Comparison of ENCODE assay signal across 20 cellular contexts in the genomic region with DNA sequence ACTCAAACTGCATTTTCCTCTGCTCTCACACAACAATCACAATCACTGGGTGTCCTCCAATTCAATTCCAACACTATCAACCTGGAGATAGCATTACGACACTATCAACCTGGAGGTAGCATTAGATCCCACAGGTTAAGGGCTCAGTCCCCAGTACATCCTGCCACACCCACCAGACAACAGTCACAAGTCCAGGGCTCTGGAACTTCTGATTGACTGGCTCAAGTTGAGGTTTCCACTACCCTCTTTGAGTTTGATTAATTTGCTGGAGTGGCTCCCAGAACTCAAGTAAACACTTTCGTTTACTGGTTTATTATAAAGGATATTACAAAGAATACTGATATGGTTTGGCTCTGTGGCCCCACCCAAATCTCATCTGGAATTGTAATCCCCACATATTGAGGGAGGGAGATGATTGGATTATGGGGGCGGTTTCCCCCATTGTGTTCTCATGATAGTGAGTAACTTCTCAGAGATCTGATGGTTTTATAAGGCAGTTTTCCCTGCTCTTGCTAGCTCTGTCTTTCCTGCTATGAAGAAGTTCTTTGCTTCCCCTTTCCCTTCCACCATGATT. TPM values are rescaled to one million over a fixed set of nuclear protein-coding genes. Genes with fewer than 3 reads are reported as not detected.
DNase-seq lines count a peak whose midpoint lies in the region; ATAC-seq and TF ChIP-seq lines count a peak whose summit lies in the region.
"Had no signal": no experiment of that assay in that cellular context is flagged by ENCODE, and none has a peak within 500 bp of the region (broad histone marks: within the 10 kb centered on the region; RNA-seq: fewer than 3 reads in every experiment).

No MANE protein-coding gene starts in this region.

- H2BK20ac ChIP-seq in IMR-90 (ENCODE audit: low read depth, low read length) = peak overlapping the region; percentile 62; the same call in 1 of the 2 replicates

- TF ChIP-seq POLR2A in heart left ventricle (IDR thresholded peaks at IDR 0.05) (no peak), IMR-90 (IDR thresholded peaks at IDR 0.05; ENCODE audit: low read depth, low read length) (no peak)

- no peak for TF ChIP-seq RAD21 in IMR-90 (IDR thresholded peaks at IDR 0.05; ENCODE audit: low read length)

- no peaks in the 10 kb centered on the region for H4K20me1 ChIP-seq in IMR-90 (ENCODE audit: insufficient read depth, low read length)

- H2BK120ac ChIP-seq in IMR-90 (ENCODE audit: low read depth, low read length) = peak overlapping the region; percentile 34; the same call in 1 of the 2 replicates
- H2BK120ac ChIP-seq in mesenchymal stem cell (ENCODE audit: low read depth, low read length) = no peak overlapping the region

- H2AK5ac ChIP-seq in IMR-90 (ENCODE audit: low read depth, low read length) (peak overlapping the region; percentile 49; the same call in 1 of the 2 replicates), mesenchymal stem cell (ENCODE audit: low read length, severe bottlenecking) (peak overlapping the region; percentile 62)

- CTCF ChIA-PET in IMR-90 (lab: Yijun Ruan, JAX) = no interaction called here

- H2BK15ac ChIP-seq in IMR-90 (ENCODE audit: low read depth, low read length) (no peak overlapping the region; the same call in 2 of the 3 replicates), mesenchymal stem cell (ENCODE audit: low read depth, poor library complexity, severe bottlenecking) (no peak overlapping the region)

- H3K27me3 ChIP-seq in heart left ventricle (no peaks in the 10 kb centered on the region), IMR-90 (ENCODE audit: control insufficient read depth, insufficient read depth, low read length) (no peaks in the 10 kb centered on the region), mesenchymal stem cell (ENCODE audit: control insufficient read depth in 1 of 2, insufficient read depth in 1 of 2, low read length in 2 of 2) (no peaks in the 10 kb centered on the region)

- no peak overlapping the region for H3K4me3 ChIP-seq in heart left ventricle
- no peak overlapping the region for H3K4me3 ChIP-seq in IMR-90 (ENCODE audit: insufficient read depth, low read depth, low read length)
- H3K4me3 ChIP-seq in mesenchymal stem cell (ENCODE audit: insufficient read depth in 1 of 2, low read depth in 1 of 2, low read length in 2 of 2) = no peak overlapping the region

- H4K8ac ChIP-seq in IMR-90 (ENCODE audit: low read depth in 2 of 2, low read length in 2 of 2) = peak overlapping the region in 1 of 2 experiments; percentile 35; a peak in 1 of 4 replicates
- no peak overlapping the region for H4K8ac ChIP-seq in mesenchymal stem cell (ENCODE audit: low read length)

- intact Hi-C loops in heart left ventricle (cut with DNase I) = no loop called here
- intact Hi-C loops in cardiac septum (cut with DNase I) = no loop called here
- intact Hi-C loops in IMR-90 (cut with micrococcal nuclease) = no loop called here

- H3K56ac ChIP-seq in IMR-90 (ENCODE audit: extremely low read depth, insufficient read depth, low read length) = no peak overlapping the region

- peak in 2 of 4 donors; percentile 33 to 81 for ATAC-seq in heart left ventricle
- ATAC-seq in IMR-90 (ENCODE audit: low read depth) = no peak

- no TSS peak for BruUV-seq in IMR-90 (replicated peaks; lab: Mats Ljungman, UMichigan)

- peaks cover 4% of the 10 kb centered on the region for H3K4me1 Mint-ChIP-seq in endothelial cell (ENCODE audit: unreplicated experiment)

- H3K18ac ChIP-seq in IMR-90 (ENCODE audit: low read depth, low read length) (no peak overlapping the region), mesenchymal stem cell (ENCODE audit: low read depth in 1 of 2, low read length in 2 of 2) (peak overlapping the region in 1 of 2 experiments; percentile 33)

- H3K23ac ChIP-seq in IMR-90 (ENCODE audit: low read depth, low read length) (no peak overlapping the region), mesenchymal stem cell (ENCODE audit: low read length in 2 of 2) (no peak overlapping the region)

- H2AFZ ChIP-seq in IMR-90 (replicated peaks; ENCODE audit: low read length, poor library complexity) = peak overlapping the region; percentile 49
- H2AFZ ChIP-seq in mesenchymal stem cell (ENCODE audit: low read depth, low read length) = no peak overlapping the region

- H2BK12ac ChIP-seq in mesenchymal stem cell (ENCODE audit: low read length in 2 of 2) = peak overlapping the region in 1 of 2 experiments; percentile 63

- DNase-seq in heart left ventricle = no peak
- DNase-seq in cardiac septum (ENCODE audit: low spot score) = no peak
- DNase-seq in IMR-90 = no peak
- no peak for DNase-seq in endothelial cell (ENCODE audit: low spot score)
- DNase-seq in mesenchymal stem cell = no peak
- no peak for DNase-seq in hippocampal formation (lab: John Stamatoyannopoulos, UW)
- no peak for DNase-seq in activated T-cell treated with anti-CD3 and anti-CD28 coated beads, Interleukin-2, amount 50 U/mL, for 1 hour
- DNase-seq in NOMO-1 treated with dmso at 0.1 percent for 144 hours (lab: John Stamatoyannopoulos, UW; ENCODE audit: unreplicated experiment) = no peak
- DNase-seq: Kasumi-1, NCI-H1092 treated with DMSO at 0.1 percent for 48 hours, NCI-H146, NCI-H2081, NCI-H2171, NCI-H345, NCI-H524, NCI-H774, OCI-M1, SHP77 treated with DMSO at 0.1 percent for 48 hours, SK-N-SH had no signal

- H3K9me1 ChIP-seq in IMR-90 (ENCODE audit: insufficient read depth, low read length) = peaks cover 5% of the 10 kb centered on the region; the same call in 1 of the 2 replicates

- no peak overlapping the region for H3K4me3 Mint-ChIP-seq in endothelial cell (ENCODE audit: unreplicated experiment)

- no peak overlapping the region for H4K91ac ChIP-seq in IMR-90 (ENCODE audit: insufficient read depth, low read depth, low read length)
- no peak overlapping the region for H4K91ac ChIP-seq in mesenchymal stem cell (ENCODE audit: low read length)

- peak overlapping the region in 7 of 12 donors; percentile 5 to 47 (median 37) for H3K27ac ChIP-seq in heart left ventricle
- H3K27ac ChIP-seq in IMR-90 (ENCODE audit: insufficient read depth, low read length) = no peak overlapping the region
- no peak overlapping the region for H3K27ac ChIP-seq in mesenchymal stem cell (ENCODE audit: low read length, poor library complexity, severe bottlenecking)
- H3K27ac ChIP-seq: C4-2B had no signal

- POLR2A ChIA-PET in IMR-90 (lab: Charles Lee; ENCODE audit: unreplicated experiment) = no interaction called here

- H3K27me3 Mint-ChIP-seq in endothelial cell (ENCODE audit: unreplicated experiment) = peaks cover 3% of the 10 kb centered on the region

- no peaks in the 10 kb centered on the region for H3K9me3 Mint-ChIP-seq in endothelial cell (ENCODE audit: unreplicated experiment)

- H3K4ac ChIP-seq in IMR-90 (ENCODE audit: low read depth, low read length) (peak overlapping the region; percentile 31; the same call in 1 of the 2 replicates), mesenchymal stem cell (ENCODE audit: low read depth in 1 of 2, low read length in 2 of 2) (no peak overlapping the region)

- 36 to 46% (median 40%) methylated on average over 3 of the region's 3 CpGs for WGBS in heart left ventricle, 4 donors
- WGBS in IMR-90 (ENCODE audit: extremely low coverage in 2 of 2, insufficient read length in 1 of 2), 2 experiments = 100% methylated on average over 1 of the region's 3 CpGs; no CpG with 5 or more reads in 1 of the 2 experiments
- 100% methylated on average over 1 of the region's 3 CpGs for WGBS in mesenchymal stem cell

- dilution Hi-C loops in IMR-90 (cut with HindIII; ENCODE audit: low sequenced_read_pairs, unreplicated experiment) = no loop called here

- H3K4me2 ChIP-seq in IMR-90 (ENCODE audit: low read depth, low read length) (no peak overlapping the region), mesenchymal stem cell (ENCODE audit: low read length, poor library complexity, severe bottlenecking) (no peak overlapping the region)
- H3K4me2 ChIP-seq: SK-N-SH had no signal

- in situ Hi-C loops in IMR-90 (cut with MboI; ENCODE audit: low sequenced_read_pairs) = no loop called here

- H4K5ac ChIP-seq in IMR-90 (ENCODE audit: low read depth, low read length) = no peak overlapping the region

- H3K79me1 ChIP-seq in IMR-90 (ENCODE audit: low read depth in 1 of 2, low read length in 2 of 2) (no peaks in the 10 kb centered on the region), mesenchymal stem cell (replicated peaks; ENCODE audit: low read length, poor library complexity, severe bottlenecking) (peaks cover 1% of the 10 kb centered on the region)

- no peak overlapping the region for H2BK5ac ChIP-seq in IMR-90 (ENCODE audit: low read depth, low read length, poor library complexity, severe bottlenecking)
- H2BK5ac ChIP-seq in mesenchymal stem cell (ENCODE audit: low read depth, low read length, poor library complexity, severe bottlenecking) = no peak overlapping the region

- H3K14ac ChIP-seq in IMR-90 (replicated peaks; ENCODE audit: low read depth, low read length) (peak overlapping the region; percentile 89; the same call in 1 of the 2 replicates), mesenchymal stem cell (ENCODE audit: low read length in 2 of 2) (no peak overlapping the region)

- H3K36me3 ChIP-seq in heart left ventricle (no peaks in the 10 kb centered on the region), IMR-90 (ENCODE audit: control insufficient read depth, insufficient read depth, low read length) (no peaks in the 10 kb centered on the region), mesenchymal stem cell (ENCODE audit: control insufficient read depth in 1 of 2, insufficient read depth in 2 of 2, low read depth in 1 of 2, low read length in 2 of 2) (no peaks in the 10 kb centered on the region)

- TF ChIP-seq CTCF in heart left ventricle (IDR thresholded peaks at IDR 0.05) = no peak
- no peak for TF ChIP-seq CTCF in IMR-90 (conservative IDR thresholded peaks at IDR 0.05; ENCODE audit: low read depth, low read length)
- TF ChIP-seq CTCF in endothelial cell (IDR thresholded peaks at IDR 0.05; ENCODE audit: unreplicated experiment) = no peak

- H3K9me3 ChIP-seq in heart left ventricle = no peaks in the 10 kb centered on the region
- no peaks in the 10 kb centered on the region for H3K9me3 ChIP-seq in IMR-90 (ENCODE audit: control insufficient read depth, insufficient read depth, low read length)
- H3K9me3 ChIP-seq in mesenchymal stem cell (ENCODE audit: control insufficient read depth, low read length) = no peaks in the 10 kb centered on the region
- H3K9me3 ChIP-seq: SK-N-SH had no signal

- H3K36me3 Mint-ChIP-seq in endothelial cell (ENCODE audit: low read depth, unreplicated experiment) = no peaks in the 10 kb centered on the region

- H3K27ac Mint-ChIP-seq in endothelial cell (ENCODE audit: unreplicated experiment) = peak overlapping the region; percentile 26

- H3K4me1 ChIP-seq in heart left ventricle = peaks cover 0 to 9% (median 0%) of the 10 kb centered on the region in 12 donors
- peaks cover 4% of the 10 kb centered on the region; the same call in 1 of the 2 replicates for H3K4me1 ChIP-seq in IMR-90 (ENCODE audit: control insufficient read depth, insufficient read depth, low read length)
- H3K4me1 ChIP-seq in mesenchymal stem cell (ENCODE audit: control insufficient read depth, insufficient read depth, low read depth, low read length) = no peaks in the 10 kb centered on the region

- peak overlapping the region; percentile 33 for H2AK9ac ChIP-seq in IMR-90 (replicated peaks; ENCODE audit: low read depth, low read length, poor library complexity)

- H3K9ac ChIP-seq in IMR-90 (ENCODE audit: low read depth, low read length) = no peak overlapping the region
- no peak overlapping the region for H3K9ac ChIP-seq in mesenchymal stem cell (ENCODE audit: low read length)
- H3K9ac ChIP-seq: SK-N-SH had no signal

RNA-seq across cellular contexts. Expression of a gene that starts 49.6 kb away (rescaled TPM):
- 10 to 100 TPM; 21.9 to 35.7 (median 29.7) TPM for total RNA-seq in heart left ventricle
- 10 to 100 TPM; 11.0 to 12.5 TPM for polyA plus RNA-seq in heart left ventricle
- 25.5 TPM for total RNA-seq in cardiac septum
- total RNA-seq in IMR-90 (2012; rRNA removed) = 30.3 and 45.3 TPM in 2 replicates
- polyA plus RNA-seq in IMR-90 (2012; rRNA removed) = 15.9 and 19.1 TPM in 2 replicates
- 3.7 and 4.2 TPM in 2 replicates for polyA plus RNA-seq in IMR-90 (2012; cell fraction: cytosol; rRNA removed)
- polyA plus RNA-seq in IMR-90 (2012; cell fraction: nucleus; rRNA removed; ENCODE audit: low replicate concordance) = 8.5 and 39.9 TPM in 2 replicates
- 276 TPM for total RNA-seq in endothelial cell (ENCODE audit: unreplicated experiment)
- 4.1 TPM for polyA plus RNA-seq in mesenchymal stem cell (2013, experiment 1 of 2)
- 4.1 TPM for polyA plus RNA-seq in mesenchymal stem cell (2013, experiment 2 of 2)

Comparison
In these comparisons a context has a peak if more than half of its experiments do, and no peak if none do; other contexts are left out.
1. H3K27ac ChIP-seq: peak in heart left ventricle (7 of 12); none in IMR-90 (single experiment) and mesenchymal stem cell (single experiment).